In the genomic region with DNA sequence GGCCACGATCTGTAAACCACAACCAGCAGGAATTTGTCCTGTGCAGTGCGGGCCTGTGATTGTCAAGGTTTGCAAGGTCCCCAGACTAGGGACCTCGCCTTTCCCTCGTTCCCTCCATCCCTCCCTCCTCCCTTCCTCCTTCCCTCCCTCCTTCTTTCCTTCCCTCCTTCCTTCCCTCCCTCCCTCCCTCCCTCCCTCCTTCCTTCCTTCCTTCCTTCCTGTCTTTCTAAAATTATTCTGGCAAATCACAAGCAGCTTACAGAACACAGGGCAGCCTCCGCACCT, we compare ENCODE assay signal across 21 cellular contexts.
"Had no signal": no experiment of that assay in that cellular context is flagged by ENCODE, and none has a peak within 500 bp of the region (broad histone marks: within the 10 kb centered on the region; RNA-seq: fewer than 3 reads in every experiment).

No MANE protein-coding gene starts in this region.

- H3K4me1 ChIP-seq: foreskin keratinocyte, left lung had no signal

- DNase-seq: activated CD4-positive, alpha-beta T cell treated with anti-CD3 and anti-CD28 coated beads for 1 hour; activated CD4-positive, alpha-beta T cell treated with anti-CD3 and anti-CD28 coated beads, Interleukin-2, amount 50 U/mL, for 1 hour; activated naive CD4-positive, alpha-beta T cell; activated naive CD8-positive, alpha-beta T cell treated with anti-CD3 and anti-CD28 coated beads for 36 hours; activated T-cell treated with anti-CD3 and anti-CD28 coated beads, Interleukin-2, amount 50 U/mL, for 1 hour; cerebellar nuclear complex; cortex of kidney; effector CD4-positive, alpha-beta T cell; immature natural killer cell; naive thymus-derived CD4-positive, alpha-beta T cell; right cardiac atrium; stimulated activated CD4-positive, alpha-beta T cell treated with anti-CD3 and anti-CD28 coated beads, Interleukin-12 subunit alpha, Interleukin-12 subunit beta, amount 100 ng/mL, for 4 hours; stimulated activated CD4-positive, alpha-beta T cell treated with anti-CD3 and anti-CD28 coated beads, Interleukin-4, amount 100 ng/mL, for 4 hours; stimulated activated naive CD8-positive, alpha-beta T cell treated with anti-CD3 and anti-CD28 coated beads, Interleukin-15, Interleukin-2, amounts not matched to agents 100 U/mL and 50 U/mL, for 24 hours; T-helper 1 cell; T-helper 9 cell had no signal

- H3K9me3 ChIP-seq: left lung, ovary, tibial nerve had no signal

- ATAC-seq: naive thymus-derived CD4-positive, alpha-beta T cell; stimulated activated naive CD8-positive, alpha-beta T cell treated with anti-CD3 and anti-CD28 coated beads, Interleukin-15, Interleukin-2, amounts not matched to agents 100 U/mL and 50 U/mL, for 24 hours had no signal

- H3K36me3 ChIP-seq: left lung, ovary, tibial nerve had no signal

- H3K27ac ChIP-seq: foreskin keratinocyte, left lung, tibial nerve had no signal

- H3K27me3 ChIP-seq: foreskin keratinocyte, left lung, ovary, tibial nerve had no signal

- H3K4me3 ChIP-seq: left lung, lung, ovary, tibial nerve had no signal
